Comparison of ENCODE assay signal across 25 cellular contexts in the genomic region with DNA sequence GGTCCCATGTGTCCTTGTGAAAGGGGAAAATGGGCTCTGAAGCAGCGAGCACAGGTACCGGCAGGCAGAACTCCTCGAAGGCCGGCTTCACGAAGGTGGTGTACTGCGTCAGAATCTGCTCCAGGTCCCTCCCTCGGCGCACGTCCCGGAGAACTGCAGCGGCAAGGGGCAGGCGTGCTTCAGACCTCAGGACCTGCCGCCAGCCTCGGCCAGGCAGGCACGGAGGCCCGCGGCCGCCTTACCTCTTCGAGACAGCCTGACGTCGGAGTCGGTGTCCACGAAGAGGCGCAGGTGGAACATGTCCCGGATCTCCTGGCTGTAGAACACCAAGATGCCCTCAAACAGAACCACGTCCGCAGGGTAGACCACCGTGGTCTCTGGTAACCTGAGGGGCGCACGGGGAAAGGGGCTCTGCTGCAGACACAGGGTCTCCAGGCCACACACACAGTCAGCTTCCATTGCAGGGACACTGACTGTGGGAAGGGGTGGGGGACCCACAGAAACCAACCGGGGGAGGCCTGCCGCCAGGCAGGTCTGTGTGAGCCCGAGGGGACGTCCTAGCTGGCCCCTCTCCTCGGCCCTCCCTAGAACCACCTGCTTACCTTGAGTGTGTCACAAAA. TPM values are rescaled to one million over a fixed set of nuclear protein-coding genes. Genes with fewer than 3 reads are reported as not detected.
DNase-seq lines count a peak whose midpoint lies in the region; ATAC-seq and TF ChIP-seq lines count a peak whose summit lies in the region.
"Had no signal": no experiment of that assay in that cellular context is flagged by ENCODE, and none has a peak within 500 bp of the region (broad histone marks: within the 10 kb centered on the region; RNA-seq: fewer than 3 reads in every experiment).

No MANE protein-coding gene starts in this region.

- no peak overlapping the region for H2AFZ ChIP-seq in neural cell (ENCODE audit: low read depth, low read length)

- intact Hi-C loops in CD4-positive, alpha-beta memory T cell (cut with micrococcal nuclease), result no loop called here
- intact Hi-C loops in natural killer cell (cut with micrococcal nuclease), result no loop called here

- H3K4me3 ChIP-seq in BLaER1, result no peak overlapping the region
- H3K4me3 ChIP-seq in CD4-positive, alpha-beta memory T cell (ENCODE audit: low read length in 2 of 2), result no peak overlapping the region
- H3K4me3 ChIP-seq in neural cell (ENCODE audit: low read length), result peak overlapping the region; percentile 92
- H3K4me3 ChIP-seq: right atrium auricular region, thyroid gland had no signal

- no peak for TF ChIP-seq EP300 in neural cell (conservative IDR thresholded peaks at IDR 0.05; ENCODE audit: poor library complexity, severe bottlenecking)

- H3K9me3 ChIP-seq in BLaER1 (no peaks in the 10 kb centered on the region), neural cell (ENCODE audit: low read length) (no peaks in the 10 kb centered on the region)
- H3K9me3 ChIP-seq in CD4-positive, alpha-beta memory T cell (ENCODE audit: control insufficient read depth in 1 of 2, low read length in 2 of 2), result no peaks in the 10 kb centered on the region
- H3K9me3 ChIP-seq: BE2C, right atrium auricular region, thyroid gland had no signal

- no peak for DNase-seq in CD4-positive, alpha-beta memory T cell
- no peak for DNase-seq in activated naive CD8-positive, alpha-beta T cell treated with anti-CD3 and anti-CD28 coated beads, Interleukin-2, amount 10 ng/mL, durations not matched to agents 7 days and 5 days
- DNase-seq in GM19238 (ENCODE audit: insufficient read length, low spot score), result no peak
- no peak for DNase-seq in Ammon's horn (ENCODE audit: low spot score)
- DNase-seq in natural killer cell, result no peak
- DNase-seq: activated CD4-positive, alpha-beta T cell treated with anti-CD3 and anti-CD28 coated beads for 48 hours; amniotic stem cell; BE2C; foreskin keratinocyte; GDM1; mesenchymal stem cell; NCI-H1048; NCI-H1930; NCI-H446; NK-92 treated with Interleukin-12 subunit alpha and Interleukin-12 subunit beta, amount 100 ng/mL, for 24 hours; stimulated activated CD4-positive, alpha-beta T cell treated with anti-CD3 and anti-CD28 coated beads, Interleukin-15, amount 100 ng/mL, for 24 hours; thyroid gland had no signal

- peaks cover 3 to 32% (median 11%) of the 10 kb centered on the region in 4 donors for H3K4me1 Mint-ChIP-seq in CD4-positive, alpha-beta memory T cell
- peaks cover 5% of the 10 kb centered on the region for H3K4me1 Mint-ChIP-seq in activated naive CD8-positive, alpha-beta T cell treated with anti-CD3 and anti-CD28 coated beads, Interleukin-2, amount 10 ng/mL, durations not matched to agents 7 days and 5 days
- peaks cover 0 to 10% of the 10 kb centered on the region in 2 donors for H3K4me1 Mint-ChIP-seq in natural killer cell

- H3K9ac ChIP-seq in BLaER1 (no peak overlapping the region), neural cell (ENCODE audit: low read length) (no peak overlapping the region)

- H3K36me3 ChIP-seq in BLaER1 (peaks cover 61% of the 10 kb centered on the region), neural cell (ENCODE audit: insufficient read depth, low read length) (peaks cover 9% of the 10 kb centered on the region)
- peaks cover 45% of the 10 kb centered on the region for H3K36me3 ChIP-seq in CD4-positive, alpha-beta memory T cell (ENCODE audit: insufficient read depth, low read length)

- H3K9me2 ChIP-seq in neural cell (ENCODE audit: insufficient read depth, low read length), result no peaks in the 10 kb centered on the region

- H3K4me2 ChIP-seq in BLaER1 (peak overlapping the region; percentile 98; the same call in 1 of the 2 replicates), neural cell (ENCODE audit: low read length) (no peak overlapping the region)

- H3K79me2 ChIP-seq in neural cell (replicated peaks; ENCODE audit: insufficient read depth, low read length), result peaks cover 3% of the 10 kb centered on the region

- no peaks in the 10 kb centered on the region for H3K9me3 Mint-ChIP-seq in CD4-positive, alpha-beta memory T cell
- no peaks in the 10 kb centered on the region for H3K9me3 Mint-ChIP-seq in activated naive CD8-positive, alpha-beta T cell treated with anti-CD3 and anti-CD28 coated beads, Interleukin-2, amount 10 ng/mL, durations not matched to agents 7 days and 5 days
- H3K9me3 Mint-ChIP-seq in natural killer cell, result no peaks in the 10 kb centered on the region

- TF ChIP-seq RAD21 in neural cell (conservative IDR thresholded peaks at IDR 0.05), result no peak

- CTCF ChIA-PET in CD4-positive, alpha-beta memory T cell (lab: Charles Lee; ENCODE audit: partially characterized antibody), result no interaction called here

- H3K27me3 Mint-ChIP-seq in CD4-positive, alpha-beta memory T cell, result no peaks in the 10 kb centered on the region
- no peaks in the 10 kb centered on the region for H3K27me3 Mint-ChIP-seq in activated naive CD8-positive, alpha-beta T cell treated with anti-CD3 and anti-CD28 coated beads, Interleukin-2, amount 10 ng/mL, durations not matched to agents 7 days and 5 days
- no peaks in the 10 kb centered on the region for H3K27me3 Mint-ChIP-seq in natural killer cell (ENCODE audit: low read depth in 2 of 2)

- no peak for TF ChIP-seq CTCF in neural cell (IDR thresholded peaks at IDR 0.05; ENCODE audit: poor library complexity, severe bottlenecking)
- no peak for TF ChIP-seq CTCF in natural killer cell (IDR thresholded peaks at IDR 0.05)

- no peaks in the 10 kb centered on the region for H3F3A ChIP-seq in neural cell (ENCODE audit: insufficient read depth, low read length, poor library complexity, severe bottlenecking)

- H3K27ac Mint-ChIP-seq in CD4-positive, alpha-beta memory T cell, result peak overlapping the region in 1 of 7 donors; percentile 48
- H3K27ac Mint-ChIP-seq in activated naive CD8-positive, alpha-beta T cell treated with anti-CD3 and anti-CD28 coated beads, Interleukin-2, amount 10 ng/mL, durations not matched to agents 7 days and 5 days, result no peak overlapping the region
- H3K27ac Mint-ChIP-seq in natural killer cell, result no peak overlapping the region

- H3K4me1 ChIP-seq in BLaER1, result peaks cover 52% of the 10 kb centered on the region
- H3K4me1 ChIP-seq in CD4-positive, alpha-beta memory T cell (ENCODE audit: insufficient read depth, low read length), result peaks cover 23% of the 10 kb centered on the region
- H3K4me1 ChIP-seq: BE2C, foreskin keratinocyte had no signal

- POLR2A ChIA-PET in CD4-positive, alpha-beta memory T cell (lab: Charles Lee; ENCODE audit: partially characterized antibody), result interaction anchor here (0.6 to 3.1 kb wide), 5 partner anchors 28 to 273 kb away, joined by 3 to 10 read pairs (median 3); no protein-coding TSS in a partner anchor
- POLR2A ChIA-PET in activated naive CD8-positive, alpha-beta T cell treated with anti-CD3 and anti-CD28 coated beads, Interleukin-2, amount 10 ng/mL, durations not matched to agents 7 days and 5 days (lab: Charles Lee), result no interaction called here

- ATAC-seq in activated naive CD8-positive, alpha-beta T cell treated with anti-CD3 and anti-CD28 coated beads, Interleukin-2, amount 10 ng/mL, durations not matched to agents 7 days and 5 days (ENCODE audit: low read depth), result no peak
- no peak for ATAC-seq in natural killer cell
- ATAC-seq: foreskin keratinocyte had no signal

- H4K20me1 ChIP-seq in BLaER1 (peaks cover 45% of the 10 kb centered on the region), neural cell (ENCODE audit: insufficient read depth) (no peaks in the 10 kb centered on the region)

- H3K4me3 Mint-ChIP-seq in CD4-positive, alpha-beta memory T cell, result peak overlapping the region in 6 of 8 donors; percentile 39 to 72 (median 42)
- H3K4me3 Mint-ChIP-seq in activated naive CD8-positive, alpha-beta T cell treated with anti-CD3 and anti-CD28 coated beads, Interleukin-2, amount 10 ng/mL, durations not matched to agents 7 days and 5 days, result peak overlapping the region; percentile 81
- H3K4me3 Mint-ChIP-seq in natural killer cell, result no peak overlapping the region

- H3K36me3 Mint-ChIP-seq in CD4-positive, alpha-beta memory T cell, result peaks cover 28 to 44% of the 10 kb centered on the region in 2 donors
- H3K36me3 Mint-ChIP-seq in activated naive CD8-positive, alpha-beta T cell treated with anti-CD3 and anti-CD28 coated beads, Interleukin-2, amount 10 ng/mL, durations not matched to agents 7 days and 5 days, result peaks cover 10% of the 10 kb centered on the region
- H3K36me3 Mint-ChIP-seq in natural killer cell, result peaks cover 6% of the 10 kb centered on the region

- H3K27me3 ChIP-seq in BLaER1 (no peaks in the 10 kb centered on the region), neural cell (ENCODE audit: insufficient read depth, low read depth, low read length) (no peaks in the 10 kb centered on the region)
- no peaks in the 10 kb centered on the region for H3K27me3 ChIP-seq in CD4-positive, alpha-beta memory T cell (ENCODE audit: insufficient read depth, low read length)
- H3K27me3 ChIP-seq: BE2C, dorsolateral prefrontal cortex, foreskin keratinocyte, right atrium auricular region, thyroid gland had no signal

- no peak overlapping the region for H3K27ac ChIP-seq in BLaER1
- H3K27ac ChIP-seq in CD4-positive, alpha-beta memory T cell (ENCODE audit: low read depth, low read length), result no peak overlapping the region
- H3K27ac ChIP-seq in neural cell (ENCODE audit: low read length), result no peak overlapping the region
- H3K27ac ChIP-seq: epithelial cell of prostate, foreskin keratinocyte, right atrium auricular region, thyroid gland had no signal

RNA-seq across cellular contexts. Expression of gene UCK1, which starts 2.1 kb away (rescaled TPM):
- 10 to 100 TPM; 36.1 to 39.7 TPM for total RNA-seq in CD4-positive, alpha-beta memory T cell
- polyA plus RNA-seq in CD4-positive, alpha-beta memory T cell, result 10 to 100 TPM; 25.8 to 26.8 TPM
- total RNA-seq in activated naive CD8-positive, alpha-beta T cell treated with anti-CD3 and anti-CD28 coated beads, Interleukin-2, amount 10 ng/mL, durations not matched to agents 7 days and 5 days, result 10 to 100 TPM; 30.6 to 38.8 TPM
- polyA plus RNA-seq in neural cell, result 45.9 and 48.2 TPM in 2 replicates
- polyA minus RNA-seq in neural cell, result 22.6 and 30.1 TPM in 2 replicates
- total RNA-seq in natural killer cell, result 10 to 100 TPM; 29.9 to 35.2 (median 30.2) TPM

RNA-seq across cellular contexts. Expression of gene PRRT1B, which starts 16.3 kb away (rescaled TPM):
- total RNA-seq in CD4-positive, alpha-beta memory T cell, result not detected
- not detected for polyA plus RNA-seq in CD4-positive, alpha-beta memory T cell
- total RNA-seq in activated naive CD8-positive, alpha-beta T cell treated with anti-CD3 and anti-CD28 coated beads, Interleukin-2, amount 10 ng/mL, durations not matched to agents 7 days and 5 days, result not detected
- polyA plus RNA-seq in neural cell, result not detected in 2 replicates
- polyA minus RNA-seq in neural cell, result not detected in 2 replicates
- not detected for total RNA-seq in natural killer cell
- total RNA-seq: cardiac septum, foreskin keratinocyte, H4, right atrium auricular region, RPMI7951, thyroid gland had no signal
- polyA plus RNA-seq: foreskin keratinocyte had no signal

RNA-seq across cellular contexts. Expression of gene POMT1, which starts 26.3 kb away (rescaled TPM):
- 10 to 100 TPM; 52.1 to 58.5 TPM for total RNA-seq in CD4-positive, alpha-beta memory T cell
- 10 to 100 TPM; 15.6 to 17.4 TPM for polyA plus RNA-seq in CD4-positive, alpha-beta memory T cell
- 10 to 100 TPM; 44.0 to 51.4 TPM for total RNA-seq in activated naive CD8-positive, alpha-beta T cell treated with anti-CD3 and anti-CD28 coated beads, Interleukin-2, amount 10 ng/mL, durations not matched to agents 7 days and 5 days
- polyA plus RNA-seq in neural cell, result 131 and 155 TPM in 2 replicates
- 62.3 and 63.2 TPM in 2 replicates for polyA minus RNA-seq in neural cell
- total RNA-seq in natural killer cell, result 10 to 100 TPM; 35.5 to 38.8 (median 36.3) TPM
